Comparison of ENCODE assay signal across 1 cellular context in genomic region chr4:123342498-123342897, GRCh38.
TF ChIP-seq lines count a peak whose summit lies in the region.

No MANE protein-coding gene starts in this region.

TF ChIP-seq in IMR-90, 13 proteins besides CTCF, POLR2A, EP300 and RAD21 (continued from another document):
- TF ChIP-seq CEBPB (IDR thresholded peaks at IDR 0.05; ENCODE audit: low read depth, low read length) (no peak), MAFK (IDR thresholded peaks at IDR 0.05; ENCODE audit: low read depth, low read length) (no peak)
